Comparison of ENCODE assay signal across 10 cellular contexts in genomic region chr14:65168840-65169239, GRCh38.
DNase-seq lines count a peak whose midpoint lies in the region; TF ChIP-seq lines count a peak whose summit lies in the region.
"Had no signal": no experiment of that assay in that cellular context is flagged by ENCODE, and none has a peak within 500 bp of the region (broad histone marks: within the 10 kb centered on the region; RNA-seq: fewer than 3 reads in every experiment).

No MANE protein-coding gene starts in this region.

- no peak for TF ChIP-seq POLR2A in NB4 (IDR thresholded peaks at IDR 0.05; ENCODE audit: extremely low read depth, insufficient read length)

- DNase-seq in NCI-H82 (lab: John Stamatoyannopoulos, UW) (peak; percentile 47), NCI-H82 treated with DMSO at 0.1 percent for 48 hours (lab: John Stamatoyannopoulos, UW; ENCODE audit: unreplicated experiment) (no peak), NB4 (ENCODE audit: low read depth) (peak; percentile 28), fibroblast of peridontal ligament (ENCODE audit: extremely low read depth) (peak; percentile 68), stromal cell of bone marrow (ENCODE audit: low read depth) (peak; percentile 43), HK-2 (ENCODE audit: unreplicated experiment) (no peak), NCI-H774 (lab: John Stamatoyannopoulos, UW) (no peak)
- no peak for DNase-seq in activated CD4-positive, alpha-beta T cell treated with anti-CD3 and anti-CD28 coated beads, Interleukin-2, amount 50 U/mL, for 48 hours
- DNase-seq: NCI-H1092 had no signal

- H3K4me3 ChIP-seq in NB4 (ENCODE audit: low read depth, low read length) = no peak overlapping the region
- H3K4me3 ChIP-seq: neural progenitor cell had no signal

- no peak for TF ChIP-seq CTCF in NB4 (IDR thresholded peaks at IDR 0.05; ENCODE audit: low read depth, low read length)

Comparison
In these comparisons a context has a peak if more than half of its experiments do, and no peak if none do; other contexts are left out.
1. DNase-seq: peak in NCI-H82 (single experiment), NB4 (single experiment), fibroblast of peridontal ligament (single experiment) and stromal cell of bone marrow (single experiment); none in NCI-H82 treated with DMSO at 0.1 percent for 48 hours (single experiment), activated CD4-positive, alpha-beta T cell treated with anti-CD3 and anti-CD28 coated beads, Interleukin-2, amount 50 U/mL, for 48 hours (0 of 2), HK-2 (single experiment) and NCI-H774 (single experiment).